17 cellular contexts compared by ENCODE assay signal in the genomic region with DNA sequence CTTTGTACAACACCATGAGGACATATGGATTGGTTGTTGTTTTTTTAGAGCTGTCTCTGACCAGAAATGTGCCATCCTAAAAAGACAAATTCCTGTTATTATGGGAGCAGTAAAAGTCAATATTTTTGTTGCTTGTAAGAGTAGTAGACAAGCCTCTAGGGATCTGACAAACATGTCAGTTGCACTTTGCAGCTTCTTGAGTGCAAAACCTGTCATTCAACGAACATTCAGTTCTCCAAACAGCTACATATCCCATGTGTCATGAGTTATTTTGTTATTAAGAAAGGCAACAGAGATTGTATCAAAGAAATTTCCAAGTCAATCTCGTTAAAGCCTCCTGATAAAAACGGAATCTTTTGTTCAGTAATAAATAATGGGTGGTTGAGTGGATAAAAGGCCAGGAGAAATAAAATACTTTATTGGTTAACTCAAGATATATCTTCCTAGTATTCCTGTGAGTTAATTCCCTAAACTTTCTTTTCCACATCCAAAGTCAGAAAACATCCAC. TPM values are rescaled to one million over a fixed set of nuclear protein-coding genes. Genes with fewer than 3 reads are reported as not detected.
"Had no signal": no experiment of that assay in that cellular context is flagged by ENCODE, and none has a peak within 500 bp of the region (broad histone marks: within the 10 kb centered on the region; RNA-seq: fewer than 3 reads in every experiment).

No MANE protein-coding gene starts in this region.

- H3K27ac ChIP-seq: colonic mucosa, heart right ventricle, SJCRH30, thoracic aorta had no signal

- H3K9me3 Mint-ChIP-seq: activated T-cell treated with anti-CD3 and anti-CD28 coated beads, Interleukin-2, amount 50 U/mL, for 4 hours had no signal

- H3K4me3 ChIP-seq: colonic mucosa, heart right ventricle, SJCRH30, thoracic aorta had no signal

- H3K36me3 ChIP-seq: colonic mucosa, SJCRH30, thoracic aorta had no signal

- H3K27me3 ChIP-seq: colonic mucosa had no signal

- H3K9me3 ChIP-seq: colonic mucosa, heart right ventricle, SJCRH30, thoracic aorta had no signal

- H3K27ac Mint-ChIP-seq: nephron had no signal

- FAIRE-seq: frontal cortex had no signal

- DNase-seq: activated CD4-positive, alpha-beta T cell treated with anti-CD3 and anti-CD28 coated beads for 4 hours; activated gamma-delta T cell treated with Interleukin-2 at 50 U/mL for 16 hours; activated T-cell treated with anti-CD3 and anti-CD28 coated beads, Interleukin-2, amount 50 U/mL, for 4 hours; colonic mucosa; effector CD8-positive, alpha-beta T cell; heart right ventricle; islet precursor cell; SJCRH30; stimulated activated CD4-positive, alpha-beta T cell treated with anti-CD3 and anti-CD28 coated beads, Interleukin-2, amount 100 ng/mL, for 48 hours; stimulated activated naive CD8-positive, alpha-beta T cell treated with anti-CD3 and anti-CD28 coated beads, Interleukin-15, Interleukin-2, amounts not matched to agents 100 U/mL and 50 U/mL, for 24 hours had no signal

- H3K4me1 ChIP-seq: colonic mucosa, SJCRH30 had no signal

- H3K4me3 Mint-ChIP-seq: activated T-cell treated with anti-CD3 and anti-CD28 coated beads, Interleukin-2, amount 50 U/mL, for 4 hours; nephron had no signal

RNA-seq across cellular contexts. Expression of a gene that starts 18.1 kb away (rescaled TPM):
- total RNA-seq: activated T-cell treated with anti-CD3 and anti-CD28 coated beads, Interleukin-2, amount 50 U/mL, for 4 hours; cardiac septum; colonic mucosa; frontal cortex; left lobe of liver; osteoblast; SJCRH30; thoracic aorta had no signal
- polyA plus RNA-seq: adipose tissue, heart right ventricle had no signal

RNA-seq across cellular contexts. Expression of a gene that starts 46.7 kb away (rescaled TPM):
- total RNA-seq: osteoblast, SJCRH30 had no signal
